In the genomic region with DNA sequence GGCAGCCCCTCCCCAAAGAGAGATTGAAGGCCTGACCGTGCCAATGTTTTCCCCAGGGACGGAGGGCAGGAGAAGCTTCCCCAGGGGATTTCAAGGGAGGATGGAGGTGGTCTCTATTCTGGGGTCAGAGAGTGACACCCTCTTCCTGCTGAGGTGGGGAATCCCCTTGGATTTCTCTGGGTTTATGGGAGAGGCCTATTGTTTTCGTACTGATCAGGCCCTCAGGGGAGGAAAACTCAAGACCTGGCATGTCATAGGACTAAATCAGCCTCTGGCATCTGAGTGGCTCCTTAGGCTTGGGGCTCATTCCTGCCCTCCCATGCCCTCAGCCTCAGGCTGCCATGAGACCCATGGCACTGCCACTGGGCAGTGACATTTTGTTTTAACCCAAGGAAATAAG, we compare ENCODE assay signal across 10 cellular contexts. TPM values are rescaled to one million over a fixed set of nuclear protein-coding genes. Genes with fewer than 3 reads are reported as not detected.
DNase-seq lines count a peak whose midpoint lies in the region; TF ChIP-seq lines count a peak whose summit lies in the region.
"Had no signal": no experiment of that assay in that cellular context is flagged by ENCODE, and none has a peak within 500 bp of the region (broad histone marks: within the 10 kb centered on the region; RNA-seq: fewer than 3 reads in every experiment).

No MANE protein-coding gene starts in this region.

- H3K9me3 ChIP-seq in HUES64 (ENCODE audit: insufficient read depth, low read depth, low read length) (no peaks in the 10 kb centered on the region), breast epithelium (no peaks in the 10 kb centered on the region), thymus (ENCODE audit: control insufficient read depth) (no peaks in the 10 kb centered on the region)

- H3K27ac ChIP-seq in HUES64 (ENCODE audit: low read depth, low read length) = 0 out of 2 replicates have a peak overlapping the region, but pooled peaks have one; percentile 22
- H3K27ac ChIP-seq in breast epithelium = peak overlapping the region; percentile 82 to 87
- H3K27ac ChIP-seq in thymus (ENCODE audit: low read depth) = peak overlapping the region; percentile 56

- H3K9ac ChIP-seq in HUES64 (ENCODE audit: low read depth, low read length) = no peak overlapping the region

- no peaks in the 10 kb centered on the region for H3K36me3 ChIP-seq in HUES64 (ENCODE audit: insufficient read depth, low read length)
- H3K36me3 ChIP-seq in breast epithelium = no peaks in the 10 kb centered on the region
- peaks cover 5% of the 10 kb centered on the region for H3K36me3 ChIP-seq in thymus (ENCODE audit: control insufficient read depth, insufficient read depth)

- TF ChIP-seq POLR2A in breast epithelium (IDR thresholded peaks at IDR 0.05) = no peak

- H3K4me3 ChIP-seq in HUES64 (ENCODE audit: low read length) (no peak overlapping the region), breast epithelium (no peak overlapping the region), thymus (ENCODE audit: low read length) (no peak overlapping the region)

- H3K4me1 ChIP-seq in HUES64 (ENCODE audit: insufficient read depth, low read length) = peaks cover 29% of the 10 kb centered on the region
- H3K4me1 ChIP-seq in breast epithelium = peaks cover 7 to 30% of the 10 kb centered on the region in 2 donors
- H3K4me1 ChIP-seq in thymus (ENCODE audit: control insufficient read depth, insufficient read depth, low read length) = peaks cover 47% of the 10 kb centered on the region

- intact Hi-C loops in breast epithelium (cut with DNase I; ENCODE audit: low total_unique reads) = no loop called here

- DNase-seq in breast epithelium (ENCODE audit: low spot score in 2 of 2) (no peak), lung microvascular endothelial cell (ENCODE audit: low read depth in 2 of 2) (peak; percentile 50 to 65), globus pallidus (ENCODE audit: low spot score) (no peak), HUDEP-2 (lab: John Stamatoyannopoulos, UW; ENCODE audit: unreplicated experiment in 76 of 76) (no peak), DMS53 treated with DMSO at 0.1 percent for 48 hours (lab: John Stamatoyannopoulos, UW; ENCODE audit: unreplicated experiment) (no peak)
- DNase-seq: KG1; NCI-H2171 treated with DMSO at 0.1 percent for 48 hours; stimulated activated CD4-positive, alpha-beta T cell treated with anti-CD3 and anti-CD28 coated beads, Interleukin-2, amount 100 ng/mL, for 24 hours had no signal

- WGBS in HUES64 = 47% methylated on average over 2 of the region's 3 CpGs
- 62% methylated on average over 3 of the region's 3 CpGs for WGBS in thymus

- H3K27me3 ChIP-seq in HUES64 (ENCODE audit: insufficient read depth, low read length) = no peaks in the 10 kb centered on the region
- H3K27me3 ChIP-seq in breast epithelium = no peaks in the 10 kb centered on the region
- H3K27me3 ChIP-seq in thymus (ENCODE audit: control insufficient read depth, insufficient read depth) = no peaks in the 10 kb centered on the region

- TF ChIP-seq CTCF in breast epithelium (IDR thresholded peaks at IDR 0.05) = no peak

RNA-seq across cellular contexts. Expression of a gene that starts 44.6 kb away (rescaled TPM):
- 3.7 TPM for polyA plus RNA-seq in HUES64 (2013, experiment 1 of 2)
- polyA plus RNA-seq in HUES64 (2013, experiment 2 of 2) = 5.2 TPM
- 10 to 100 TPM; 10.4 to 27.8 (median 18.0) TPM for total RNA-seq in breast epithelium
- 9.2 and 16.1 TPM in 2 replicates for total RNA-seq in lung microvascular endothelial cell
- polyA plus RNA-seq in thymus = 47.7 TPM

Comparison
In these comparisons a context has a peak if more than half of its experiments do, and no peak if none do; other contexts are left out.
1. H3K27ac ChIP-seq: peak in every context shown above with its lines; median percentile 84 in breast epithelium; 56 in thymus; 22 in HUES64.
2. DNase-seq: peak in lung microvascular endothelial cell (2 of 2); none in breast epithelium (0 of 2), globus pallidus (single experiment), HUDEP-2 (0 of 76) and DMS53 treated with DMSO at 0.1 percent for 48 hours (single experiment).